ENCODE assay signal across 3 cellular contexts in genomic region chr10:121637437-121637836, GRCh38.
"Had no signal": no experiment of that assay in that cellular context is flagged by ENCODE, and none has a peak within 500 bp of the region (broad histone marks: within the 10 kb centered on the region; RNA-seq: fewer than 3 reads in every experiment).

No MANE protein-coding gene starts in this region.

- H3K4me3 ChIP-seq: GM12878 had no signal

- DNase-seq: GDM1, GF-D8 had no signal
